1 cellular context compared by ENCODE assay signal in the genomic region with DNA sequence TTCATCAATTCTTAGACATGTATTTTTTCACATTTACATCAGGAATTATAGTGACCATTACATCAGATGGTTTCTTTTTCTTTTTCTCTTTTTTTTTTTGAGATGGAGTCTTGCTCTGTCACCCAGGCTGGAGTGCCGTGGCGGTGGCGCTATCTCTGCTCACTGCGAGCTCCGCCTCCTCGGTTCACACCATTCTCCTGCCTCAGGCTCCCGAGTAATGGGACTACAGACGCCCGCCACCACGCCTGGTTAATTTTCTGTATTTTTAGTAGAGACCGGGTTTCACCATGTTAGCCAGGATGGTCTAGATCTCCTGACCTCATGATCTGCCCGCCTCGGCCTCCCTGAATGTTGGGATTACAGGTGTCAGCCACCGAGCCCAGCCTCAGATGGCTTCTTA. TPM values are rescaled to one million over a fixed set of nuclear protein-coding genes. Genes with fewer than 3 reads are reported as not detected.
"Had no signal": no experiment of that assay in that cellular context is flagged by ENCODE, and none has a peak within 500 bp of the region (broad histone marks: within the 10 kb centered on the region; RNA-seq: fewer than 3 reads in every experiment).

No MANE protein-coding gene starts in this region.

RNA-seq across cellular contexts. Expression of a gene that starts 4.2 kb away (rescaled TPM):
- total RNA-seq: ascending aorta had no signal
